ENCODE assay signal across 13 cellular contexts in genomic region chr2:53445376-53446072, GRCh38.
DNase-seq lines count a peak whose midpoint lies in the region; ATAC-seq, FAIRE-seq and TF ChIP-seq lines count a peak whose summit lies in the region.
"Had no signal": no experiment of that assay in that cellular context is flagged by ENCODE, and none has a peak within 500 bp of the region (broad histone marks: within the 10 kb centered on the region; RNA-seq: fewer than 3 reads in every experiment).

No MANE protein-coding gene starts in this region.

- H3K27ac ChIP-seq in GM12878 (ENCODE audit: control insufficient read depth, insufficient read depth), result no peak overlapping the region
- no peak overlapping the region for H3K27ac ChIP-seq in naive thymus-derived CD4-positive, alpha-beta T cell (ENCODE audit: low read depth, low read length)
- no peak overlapping the region for H3K27ac ChIP-seq in effector memory CD4-positive, alpha-beta T cell (ENCODE audit: insufficient read depth, low read length, poor library complexity, severe bottlenecking)

- H3K4me1 ChIP-seq in GM12878 (ENCODE audit: control insufficient read depth, insufficient read depth, low read length), result no peaks in the 10 kb centered on the region
- no peaks in the 10 kb centered on the region for H3K4me1 ChIP-seq in naive thymus-derived CD4-positive, alpha-beta T cell (ENCODE audit: control insufficient read depth in 2 of 2, insufficient read depth in 2 of 2, low read length in 2 of 2)
- no peaks in the 10 kb centered on the region for H3K4me1 ChIP-seq in effector memory CD4-positive, alpha-beta T cell (ENCODE audit: control insufficient read depth, insufficient read depth, low read length, poor library complexity, severe bottlenecking)

- no peak for TF ChIP-seq RAD21 in GM12878 (IDR thresholded peaks at IDR 0.05; ENCODE audit: insufficient read depth, low read depth, low read length)

- FAIRE-seq in GM12878 (lab: Jason Lieb, UNC), result no peak

- in situ Hi-C loops in GM12878 (cut with MboI), result no loop called here

- SMC1A ChIA-PET in GM12878 (lab: Charles Lee; ENCODE audit: uncharacterized antibody, unreplicated experiment), result interaction anchor here (0.8 to 0.9 kb wide), 2 partner anchors 23 to 36 kb away, joined by 3 read pairs; no protein-coding TSS in a partner anchor

- peak overlapping the region; percentile 35 for H3K27ac Mint-ChIP-seq in type B pancreatic cell
- H3K27ac Mint-ChIP-seq in naive thymus-derived CD4-positive, alpha-beta T cell, result no peak overlapping the region
- H3K27ac Mint-ChIP-seq in activated CD8-positive, alpha-beta memory T cell treated with anti-CD3 and anti-CD28 coated beads, Interleukin-2, amount 10 ng/mL, durations not matched to agents 7 days and 5 days, result no peak overlapping the region
- H3K27ac Mint-ChIP-seq: activated CD4-positive, alpha-beta T cell treated with anti-CD3 and anti-CD28 coated beads, Interleukin-2, amount 10 ng/mL, durations not matched to agents 24 days and 14 days; CD8-positive, alpha-beta T cell; immature natural killer cell; stimulated activated naive CD8-positive, alpha-beta T cell treated with anti-CD3 and anti-CD28 coated beads, Interleukin-15, Interleukin-2, amounts not matched to agents 100 ng/mL and 50 ng/mL, for 24 hours had no signal

- TF ChIP-seq EP300 in GM12878 (IDR thresholded peaks at IDR 0.05; ENCODE audit: borderline replicate concordance in 1 of 2, control insufficient read depth in 1 of 2, low read depth in 2 of 2, low read length in 2 of 2), result no peak

- H3K9ac ChIP-seq in GM12878 (ENCODE audit: control insufficient read depth, insufficient read depth, low read length), result no peak overlapping the region

- intact Hi-C loops in GM12878 (cut with micrococcal nuclease; ENCODE audit: unreplicated experiment), result no loop called here
- intact Hi-C loops in naive thymus-derived CD4-positive, alpha-beta T cell (cut with micrococcal nuclease), result no loop called here

- H3K27me3 ChIP-seq in GM12878 (replicated peaks in 1 of 2; ENCODE audit: control insufficient read depth in 2 of 2, insufficient read depth in 2 of 2, low read length in 1 of 2), result no peaks in the 10 kb centered on the region
- H3K27me3 ChIP-seq in naive thymus-derived CD4-positive, alpha-beta T cell (ENCODE audit: control insufficient read depth in 2 of 2, insufficient read depth in 2 of 2, low read length in 2 of 2), result no peaks in the 10 kb centered on the region
- peaks cover 3% of the 10 kb centered on the region for H3K27me3 ChIP-seq in effector memory CD4-positive, alpha-beta T cell (replicated peaks; ENCODE audit: control insufficient read depth, insufficient read depth, low read length, poor library complexity, severe bottlenecking)

- CTCF ChIA-PET in GM12878 (lab: Yijun Ruan, JAX), result interaction anchor here (0.8 to 1.7 kb wide), 2 partner anchors 17 to 23 kb away, joined by 4 to 7 read pairs; no protein-coding TSS in a partner anchor
- CTCF ChIA-PET in naive thymus-derived CD4-positive, alpha-beta T cell (lab: Charles Lee), result no interaction called here
- CTCF ChIA-PET in activated CD8-positive, alpha-beta memory T cell treated with anti-CD3 and anti-CD28 coated beads, Interleukin-2, amount 10 ng/mL, durations not matched to agents 7 days and 5 days (lab: Charles Lee), result no interaction called here

- no peak for TF ChIP-seq CTCF in GM12878 (IDR thresholded peaks at IDR 0.05 in 2 of 3, conservative IDR thresholded peaks at IDR 0.05 in 1 of 3; ENCODE audit: control insufficient read depth in 2 of 3, extremely low read depth in 1 of 3, insufficient read depth in 1 of 3, low read depth in 3 of 3, low read length in 3 of 3)
- TF ChIP-seq CTCF in type B pancreatic cell (conservative IDR thresholded peaks at IDR 0.05), result no peak

- H3K4me3 Mint-ChIP-seq in type B pancreatic cell, result no peak overlapping the region
- no peak overlapping the region for H3K4me3 Mint-ChIP-seq in naive thymus-derived CD4-positive, alpha-beta T cell
- no peak overlapping the region for H3K4me3 Mint-ChIP-seq in activated CD8-positive, alpha-beta memory T cell treated with anti-CD3 and anti-CD28 coated beads, Interleukin-2, amount 10 ng/mL, durations not matched to agents 7 days and 5 days
- H3K4me3 Mint-ChIP-seq: activated CD4-positive, alpha-beta T cell treated with anti-CD3 and anti-CD28 coated beads, Interleukin-2, amount 10 ng/mL, durations not matched to agents 24 days and 14 days; CD8-positive, alpha-beta T cell; immature natural killer cell; stimulated activated naive CD8-positive, alpha-beta T cell treated with anti-CD3 and anti-CD28 coated beads, Interleukin-15, Interleukin-2, amounts not matched to agents 100 ng/mL and 50 ng/mL, for 24 hours had no signal

- H3K36me3 Mint-ChIP-seq in type B pancreatic cell, result no peaks in the 10 kb centered on the region
- H3K36me3 Mint-ChIP-seq in naive thymus-derived CD4-positive, alpha-beta T cell, result no peaks in the 10 kb centered on the region
- H3K36me3 Mint-ChIP-seq in activated CD8-positive, alpha-beta memory T cell treated with anti-CD3 and anti-CD28 coated beads, Interleukin-2, amount 10 ng/mL, durations not matched to agents 7 days and 5 days, result no peaks in the 10 kb centered on the region
- H3K36me3 Mint-ChIP-seq: CD8-positive, alpha-beta T cell; immature natural killer cell had no signal

- no peak overlapping the region for H3K4me3 ChIP-seq in GM12878
- H3K4me3 ChIP-seq in naive thymus-derived CD4-positive, alpha-beta T cell (ENCODE audit: low read length), result no peak overlapping the region
- no peak overlapping the region for H3K4me3 ChIP-seq in effector memory CD4-positive, alpha-beta T cell (ENCODE audit: insufficient read depth, low read depth, low read length, poor library complexity, severe bottlenecking)

- peaks cover 3% of the 10 kb centered on the region for H3K4me1 Mint-ChIP-seq in type B pancreatic cell (ENCODE audit: unreplicated experiment)
- no peaks in the 10 kb centered on the region for H3K4me1 Mint-ChIP-seq in naive thymus-derived CD4-positive, alpha-beta T cell
- H3K4me1 Mint-ChIP-seq in activated CD8-positive, alpha-beta memory T cell treated with anti-CD3 and anti-CD28 coated beads, Interleukin-2, amount 10 ng/mL, durations not matched to agents 7 days and 5 days, result no peaks in the 10 kb centered on the region
- H3K4me1 Mint-ChIP-seq: immature natural killer cell had no signal

- peak; percentile 5 to 19 for DNase-seq in stimulated activated CD4-positive, alpha-beta T cell treated with anti-CD3 and anti-CD28 coated beads, Interleukin-2, amount 100 ng/mL, for 24 hours
- no peak for DNase-seq in stimulated activated CD4-positive, alpha-beta T cell treated with anti-CD3 and anti-CD28 coated beads, Interleukin-12 subunit alpha, Interleukin-12 subunit beta, amount 100 ng/mL, for 4 hours
- DNase-seq in GM12878 (ENCODE audit: low read depth, low spot score) (no peak), type B pancreatic cell (ENCODE audit: extremely low spot score, unreplicated experiment) (no peak)
- DNase-seq in naive thymus-derived CD4-positive, alpha-beta T cell, result no peak
- DNase-seq in effector memory CD4-positive, alpha-beta T cell, result no peak
- no peak for DNase-seq in activated CD8-positive, alpha-beta memory T cell treated with anti-CD3 and anti-CD28 coated beads, Interleukin-2, amount 10 ng/mL, durations not matched to agents 7 days and 5 days
- DNase-seq: activated CD4-positive, alpha-beta T cell treated with anti-CD3 and anti-CD28 coated beads, Interleukin-2, amount 10 ng/mL, durations not matched to agents 24 days and 14 days; CD8-positive, alpha-beta T cell; immature natural killer cell; NCI-H748 treated with DMSO at 0.1 percent for 48 hours had no signal

- H2AFZ ChIP-seq in GM12878 (ENCODE audit: control insufficient read depth, low read depth, low read length), result no peak overlapping the region

- no peaks in the 10 kb centered on the region for H3K9me3 ChIP-seq in GM12878 (replicated peaks; ENCODE audit: control insufficient read depth, insufficient read depth, low read length)
- no peaks in the 10 kb centered on the region for H3K9me3 ChIP-seq in naive thymus-derived CD4-positive, alpha-beta T cell (ENCODE audit: control insufficient read depth in 2 of 3, low read length in 3 of 3)
- no peaks in the 10 kb centered on the region for H3K9me3 ChIP-seq in effector memory CD4-positive, alpha-beta T cell (ENCODE audit: control insufficient read depth, low read length)

- ATAC-seq in HG03108 (IDR thresholded peaks at IDR 0.05; ENCODE audit: unreplicated experiment), result peak; percentile 56
- peak; percentile 43 for ATAC-seq in GM12878
- no peak for ATAC-seq in naive thymus-derived CD4-positive, alpha-beta T cell
- ATAC-seq in activated CD8-positive, alpha-beta memory T cell treated with anti-CD3 and anti-CD28 coated beads, Interleukin-2, amount 10 ng/mL, durations not matched to agents 7 days and 5 days, result no peak
- ATAC-seq: CD8-positive, alpha-beta T cell had no signal

- no peak overlapping the region for H3K4me2 ChIP-seq in GM12878 (ENCODE audit: control insufficient read depth, insufficient read depth)

- no peak for TF ChIP-seq POLR2A in GM12878 (IDR thresholded peaks at IDR 0.05; ENCODE audit: low read depth, low read length)

- H3K36me3 ChIP-seq in GM12878 (ENCODE audit: control insufficient read depth in 2 of 2, insufficient read depth in 2 of 2, low read length in 1 of 2), result no peaks in the 10 kb centered on the region
- no peaks in the 10 kb centered on the region for H3K36me3 ChIP-seq in naive thymus-derived CD4-positive, alpha-beta T cell (ENCODE audit: control insufficient read depth in 2 of 3, insufficient read depth in 3 of 3, low read length in 3 of 3)
- H3K36me3 ChIP-seq in effector memory CD4-positive, alpha-beta T cell (ENCODE audit: control insufficient read depth, insufficient read depth, low read length), result no peaks in the 10 kb centered on the region

- BruUV-seq in GM12878 (replicated peaks; lab: Mats Ljungman, UMichigan), result no TSS peak

- peaks cover 10% of the 10 kb centered on the region for H3K27me3 Mint-ChIP-seq in type B pancreatic cell
- peaks cover 0 to 15% (median 12%) of the 10 kb centered on the region in 5 donors for H3K27me3 Mint-ChIP-seq in naive thymus-derived CD4-positive, alpha-beta T cell
- H3K27me3 Mint-ChIP-seq in activated CD8-positive, alpha-beta memory T cell treated with anti-CD3 and anti-CD28 coated beads, Interleukin-2, amount 10 ng/mL, durations not matched to agents 7 days and 5 days, result no peaks in the 10 kb centered on the region
- H3K27me3 Mint-ChIP-seq: activated CD4-positive, alpha-beta T cell treated with anti-CD3 and anti-CD28 coated beads, Interleukin-2, amount 10 ng/mL, durations not matched to agents 24 days and 14 days had no signal

- H3K79me2 ChIP-seq in GM12878 (ENCODE audit: control insufficient read depth, insufficient read depth, low read length), result no peaks in the 10 kb centered on the region

- POLR2A ChIA-PET in GM12878 (lab: Charles Lee), result no interaction called here
- POLR2A ChIA-PET in naive thymus-derived CD4-positive, alpha-beta T cell (lab: Charles Lee), result no interaction called here

- under 1% methylated on average over 7 of the region's 7 CpGs for WGBS in GM12878 (ENCODE audit: insufficient coverage, insufficient replicate concordance, low lambda C conversion rate, missing lambda C conversion rate)

- no peaks in the 10 kb centered on the region for H3K9me3 Mint-ChIP-seq in type B pancreatic cell
- peaks cover 0 to 2% (median 0%) of the 10 kb centered on the region in 11 donors for H3K9me3 Mint-ChIP-seq in naive thymus-derived CD4-positive, alpha-beta T cell
- no peaks in the 10 kb centered on the region for H3K9me3 Mint-ChIP-seq in activated CD8-positive, alpha-beta memory T cell treated with anti-CD3 and anti-CD28 coated beads, Interleukin-2, amount 10 ng/mL, durations not matched to agents 7 days and 5 days (ENCODE audit: low read depth)
- H3K9me3 Mint-ChIP-seq: activated CD4-positive, alpha-beta T cell treated with anti-CD3 and anti-CD28 coated beads, Interleukin-2, amount 10 ng/mL, durations not matched to agents 24 days and 14 days; CD8-positive, alpha-beta T cell; stimulated activated naive CD8-positive, alpha-beta T cell treated with anti-CD3 and anti-CD28 coated beads, Interleukin-15, Interleukin-2, amounts not matched to agents 100 ng/mL and 50 ng/mL, for 24 hours had no signal

- RAD21 ChIA-PET in GM12878 (lab: Charles Lee; ENCODE audit: unreplicated experiment), result no interaction called here

- H4K20me1 ChIP-seq in GM12878 (ENCODE audit: control insufficient read depth, insufficient read depth), result no peaks in the 10 kb centered on the region

Comparison
In these comparisons a context has a peak if more than half of its experiments do, and no peak if none do; other contexts are left out.
1. DNase-seq: peak in stimulated activated CD4-positive, alpha-beta T cell treated with anti-CD3 and anti-CD28 coated beads, Interleukin-2, amount 100 ng/mL, for 24 hours (2 of 2); none in stimulated activated CD4-positive, alpha-beta T cell treated with anti-CD3 and anti-CD28 coated beads, Interleukin-12 subunit alpha, Interleukin-12 subunit beta, amount 100 ng/mL, for 4 hours (single experiment), GM12878 (single experiment), type B pancreatic cell (single experiment), naive thymus-derived CD4-positive, alpha-beta T cell (0 of 9), effector memory CD4-positive, alpha-beta T cell (0 of 3) and activated CD8-positive, alpha-beta memory T cell treated with anti-CD3 and anti-CD28 coated beads, Interleukin-2, amount 10 ng/mL, durations not matched to agents 7 days and 5 days (single experiment).
2. ATAC-seq: peak in HG03108 (single experiment) and GM12878 (single experiment); none in naive thymus-derived CD4-positive, alpha-beta T cell (single experiment) and activated CD8-positive, alpha-beta memory T cell treated with anti-CD3 and anti-CD28 coated beads, Interleukin-2, amount 10 ng/mL, durations not matched to agents 7 days and 5 days (single experiment).